Comparison of ENCODE assay signal across 1 cellular context in the genomic region with DNA sequence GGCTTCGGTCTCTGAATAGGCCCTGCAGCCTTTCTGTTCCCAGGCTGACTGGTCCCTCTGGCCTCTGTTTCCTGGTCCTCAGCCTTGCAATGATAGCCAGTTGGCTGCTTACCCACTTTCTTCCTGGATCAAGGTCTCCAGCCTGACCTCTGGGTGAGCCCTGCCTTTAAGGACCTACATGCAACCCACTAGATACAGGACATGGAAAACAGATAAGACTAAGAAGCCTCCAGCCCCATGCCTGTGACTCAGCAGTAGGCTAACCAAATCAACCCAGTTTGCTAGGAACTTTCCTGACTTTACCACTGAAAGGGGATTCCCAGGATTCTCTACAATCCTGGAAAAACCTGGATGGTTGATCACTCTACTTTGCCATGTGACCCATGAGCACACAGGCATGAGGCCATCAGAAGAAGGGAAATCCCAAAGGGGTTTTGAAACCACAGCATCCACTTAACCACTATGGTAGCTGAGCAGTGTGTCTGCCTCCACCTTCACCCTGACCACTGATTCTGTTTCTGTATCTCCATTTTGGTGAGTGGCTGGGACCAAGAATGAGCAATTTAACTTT.
TF ChIP-seq lines count a peak whose summit lies in the region.

No MANE protein-coding gene starts in this region.

TF ChIP-seq in K562, 482 proteins besides CTCF, POLR2A, EP300 and RAD21 (continued from another document and continues in another):
- TF ChIP-seq, protein P1, sequence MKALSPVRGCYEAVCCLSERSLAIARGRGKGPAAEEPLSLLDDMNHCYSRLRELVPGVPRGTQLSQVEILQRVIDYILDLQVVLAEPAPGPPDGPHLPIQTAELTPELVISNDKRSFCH (CRISPR knock-in tag; IDR thresholded peaks at IDR 0.05), result no peak
- TF ChIP-seq, protein P1 (tag; IDR thresholded peaks at IDR 0.05), result peak; percentile 66; the same call in 1 of the 2 replicates
- TF ChIP-seq MCM3 (IDR thresholded peaks at IDR 0.05), result no peak
- TF ChIP-seq NR2C1 (IDR thresholded peaks at IDR 0.05), result peak; percentile 63; the same call in 1 of the 2 replicates
- peak; percentile 50; the same call in 1 of the 2 replicates for TF ChIP-seq NR2C1 (tag; IDR thresholded peaks at IDR 0.05)
- no peak for TF ChIP-seq NR2C2 (CRISPR knock-in tag; IDR thresholded peaks at IDR 0.05)
- TF ChIP-seq NR2C2 (tag; IDR thresholded peaks at IDR 0.05), result peak; percentile 85
- no peak for TF ChIP-seq TGIF2 (CRISPR knock-in tag; IDR thresholded peaks at IDR 0.05)
- TF ChIP-seq ILK (tag; IDR thresholded peaks at IDR 0.05; ENCODE audit: borderline replicate concordance, low read depth), result 0 out of 2 replicates have a peak, but pooled peaks have one; percentile 55
- no peak for TF ChIP-seq SMC3 (conservative IDR thresholded peaks at IDR 0.05; ENCODE audit: insufficient read depth, low read depth, low read length)
- TF ChIP-seq, protein P2, sequence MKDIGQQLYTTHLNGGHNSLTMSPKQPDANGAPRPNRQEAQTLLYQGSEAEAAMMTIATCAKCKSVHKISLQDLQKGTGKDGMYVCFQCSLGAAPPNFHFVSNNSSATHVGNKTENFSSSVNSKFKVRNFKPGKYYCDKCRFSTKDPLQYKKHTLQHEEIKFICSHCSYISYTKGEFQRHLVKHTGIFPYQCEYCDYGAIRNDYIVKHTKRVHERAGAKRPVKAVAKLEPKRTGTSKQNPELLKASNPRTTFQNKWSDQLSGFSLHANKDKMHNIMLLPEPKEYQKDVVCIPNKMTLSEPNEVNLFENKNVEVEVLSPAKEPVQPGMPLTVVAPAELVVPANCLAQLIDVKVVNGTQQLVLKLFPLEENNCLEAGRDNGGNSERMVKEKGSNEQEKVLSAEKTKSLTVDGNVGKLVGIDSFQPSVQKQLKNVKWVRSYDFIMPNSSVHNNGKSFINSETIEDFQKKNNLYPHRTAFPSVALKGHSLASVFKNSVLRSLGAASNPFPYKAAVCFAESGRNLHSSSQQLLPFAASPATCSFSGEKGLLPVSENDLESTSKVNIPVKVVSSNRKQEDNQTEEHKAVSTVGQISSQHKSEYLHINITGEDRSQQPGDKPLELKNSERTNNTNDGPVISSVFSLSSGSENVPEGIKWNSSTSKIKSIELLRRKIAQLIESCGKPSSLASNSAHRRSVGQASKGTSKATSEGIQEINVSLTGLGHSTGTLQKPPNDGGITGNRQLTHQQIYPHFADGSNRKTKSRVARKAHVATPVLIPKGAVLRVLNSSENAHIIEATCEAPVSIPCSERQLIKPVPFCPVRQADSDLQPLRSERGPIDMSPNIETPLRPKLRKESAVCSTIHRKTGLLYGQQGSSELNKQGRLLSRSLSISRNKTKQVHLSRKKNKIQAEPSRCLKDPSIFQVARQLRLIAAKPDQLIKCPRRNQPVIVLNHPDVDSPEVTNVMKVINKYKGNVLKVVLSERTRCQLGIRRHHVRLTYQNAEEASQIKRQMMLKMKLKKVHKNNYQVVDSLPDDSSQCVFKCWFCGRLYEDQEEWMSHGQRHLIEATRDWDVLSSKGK (CRISPR knock-in tag; IDR thresholded peaks at IDR 0.05), result no peak
- TF ChIP-seq KAT7 (CRISPR knock-in tag; IDR thresholded peaks at IDR 0.05; ENCODE audit: borderline replicate concordance), result no peak
- TF ChIP-seq POLR3A (IDR thresholded peaks at IDR 0.05; ENCODE audit: borderline replicate concordance, extremely low read depth, insufficient read depth, insufficient read length), result no peak
- no peak for TF ChIP-seq RBM22 (IDR thresholded peaks at IDR 0.05; ENCODE audit: low read depth, low read length, poor library complexity, severe bottlenecking)
- TF ChIP-seq, protein P3, sequence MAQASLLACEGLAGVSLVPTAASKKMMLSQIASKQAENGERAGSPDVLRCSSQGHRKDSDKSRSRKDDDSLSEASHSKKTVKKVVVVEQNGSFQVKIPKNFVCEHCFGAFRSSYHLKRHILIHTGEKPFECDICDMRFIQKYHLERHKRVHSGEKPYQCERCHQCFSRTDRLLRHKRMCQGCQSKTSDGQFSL (CRISPR knock-in tag; IDR thresholded peaks at IDR 0.05), result no peak
- TF ChIP-seq, protein P3 (tag; IDR thresholded peaks at IDR 0.05), result peak in 1 of 2 experiments; percentile 60; a peak in 1 of 4 replicates
- TF ChIP-seq ZSCAN29 (IDR thresholded peaks at IDR 0.05), result 0 out of 2 replicates have a peak, but pooled peaks have one; percentile 9
- TF ChIP-seq ZNF507 (tag; conservative IDR thresholded peaks at IDR 0.05), result no peak
- peak; percentile 45; the same call in 1 of the 2 replicates for TF ChIP-seq L3MBTL2 (IDR thresholded peaks at IDR 0.05)
- no peak for TF ChIP-seq ZNF347 (CRISPR knock-in tag; IDR thresholded peaks at IDR 0.05; ENCODE audit: low read depth)
- no peak for TF ChIP-seq STAT5B (CRISPR knock-in tag; IDR thresholded peaks at IDR 0.05)
- TF ChIP-seq NRF1 (conservative IDR thresholded peaks at IDR 0.05 in 1 of 2, IDR thresholded peaks at IDR 0.05 in 1 of 2), result peak in 1 of 2 experiments; percentile 24; a peak in 1 of 4 replicates
- TF ChIP-seq STAT5A (IDR thresholded peaks at IDR 0.05; ENCODE audit: borderline replicate concordance, low read length), result peak; percentile 64
- no peak for TF ChIP-seq MED1 (CRISPR knock-in tag; IDR thresholded peaks at IDR 0.05; ENCODE audit: borderline replicate concordance)
- TF ChIP-seq, protein P4, sequence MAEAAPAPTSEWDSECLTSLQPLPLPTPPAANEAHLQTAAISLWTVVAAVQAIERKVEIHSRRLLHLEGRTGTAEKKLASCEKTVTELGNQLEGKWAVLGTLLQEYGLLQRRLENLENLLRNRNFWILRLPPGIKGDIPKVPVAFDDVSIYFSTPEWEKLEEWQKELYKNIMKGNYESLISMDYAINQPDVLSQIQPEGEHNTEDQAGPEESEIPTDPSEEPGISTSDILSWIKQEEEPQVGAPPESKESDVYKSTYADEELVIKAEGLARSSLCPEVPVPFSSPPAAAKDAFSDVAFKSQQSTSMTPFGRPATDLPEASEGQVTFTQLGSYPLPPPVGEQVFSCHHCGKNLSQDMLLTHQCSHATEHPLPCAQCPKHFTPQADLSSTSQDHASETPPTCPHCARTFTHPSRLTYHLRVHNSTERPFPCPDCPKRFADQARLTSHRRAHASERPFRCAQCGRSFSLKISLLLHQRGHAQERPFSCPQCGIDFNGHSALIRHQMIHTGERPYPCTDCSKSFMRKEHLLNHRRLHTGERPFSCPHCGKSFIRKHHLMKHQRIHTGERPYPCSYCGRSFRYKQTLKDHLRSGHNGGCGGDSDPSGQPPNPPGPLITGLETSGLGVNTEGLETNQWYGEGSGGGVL (CRISPR knock-in tag; IDR thresholded peaks at IDR 0.05), result no peak
- peak; percentile 88 for TF ChIP-seq MAFG (tag; conservative IDR thresholded peaks at IDR 0.05)
- TF ChIP-seq EWSR1 (IDR thresholded peaks at IDR 0.05; ENCODE audit: borderline replicate concordance, low read depth, partially characterized antibody), result no peak
- TF ChIP-seq, protein P5, sequence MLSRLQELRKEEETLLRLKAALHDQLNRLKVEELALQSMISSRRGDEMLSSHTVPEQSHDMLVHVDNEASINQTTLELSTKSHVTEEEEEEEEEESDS (CRISPR knock-in tag; IDR thresholded peaks at IDR 0.05), result no peak
- TF ChIP-seq, protein P6, sequence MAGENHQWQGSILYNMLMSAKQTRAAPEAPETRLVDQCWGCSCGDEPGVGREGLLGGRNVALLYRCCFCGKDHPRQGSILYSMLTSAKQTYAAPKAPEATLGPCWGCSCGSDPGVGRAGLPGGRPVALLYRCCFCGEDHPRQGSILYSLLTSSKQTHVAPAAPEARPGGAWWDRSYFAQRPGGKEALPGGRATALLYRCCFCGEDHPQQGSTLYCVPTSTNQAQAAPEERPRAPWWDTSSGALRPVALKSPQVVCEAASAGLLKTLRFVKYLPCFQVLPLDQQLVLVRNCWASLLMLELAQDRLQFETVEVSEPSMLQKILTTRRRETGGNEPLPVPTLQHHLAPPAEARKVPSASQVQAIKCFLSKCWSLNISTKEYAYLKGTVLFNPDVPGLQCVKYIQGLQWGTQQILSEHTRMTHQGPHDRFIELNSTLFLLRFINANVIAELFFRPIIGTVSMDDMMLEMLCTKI (IDR thresholded peaks at IDR 0.05; ENCODE audit: partially characterized antibody), result no peak
- TF ChIP-seq, protein P7, sequence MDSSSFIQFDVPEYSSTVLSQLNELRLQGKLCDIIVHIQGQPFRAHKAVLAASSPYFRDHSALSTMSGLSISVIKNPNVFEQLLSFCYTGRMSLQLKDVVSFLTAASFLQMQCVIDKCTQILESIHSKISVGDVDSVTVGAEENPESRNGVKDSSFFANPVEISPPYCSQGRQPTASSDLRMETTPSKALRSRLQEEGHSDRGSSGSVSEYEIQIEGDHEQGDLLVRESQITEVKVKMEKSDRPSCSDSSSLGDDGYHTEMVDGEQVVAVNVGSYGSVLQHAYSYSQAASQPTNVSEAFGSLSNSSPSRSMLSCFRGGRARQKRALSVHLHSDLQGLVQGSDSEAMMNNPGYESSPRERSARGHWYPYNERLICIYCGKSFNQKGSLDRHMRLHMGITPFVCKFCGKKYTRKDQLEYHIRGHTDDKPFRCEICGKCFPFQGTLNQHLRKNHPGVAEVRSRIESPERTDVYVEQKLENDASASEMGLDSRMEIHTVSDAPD (CRISPR knock-in tag; IDR thresholded peaks at IDR 0.05), result no peak
- TF ChIP-seq MEF2D (tag; conservative IDR thresholded peaks at IDR 0.05; ENCODE audit: low read depth), result 0 out of 2 replicates have a peak, but pooled peaks have one; percentile 52
- TF ChIP-seq, protein P8, sequence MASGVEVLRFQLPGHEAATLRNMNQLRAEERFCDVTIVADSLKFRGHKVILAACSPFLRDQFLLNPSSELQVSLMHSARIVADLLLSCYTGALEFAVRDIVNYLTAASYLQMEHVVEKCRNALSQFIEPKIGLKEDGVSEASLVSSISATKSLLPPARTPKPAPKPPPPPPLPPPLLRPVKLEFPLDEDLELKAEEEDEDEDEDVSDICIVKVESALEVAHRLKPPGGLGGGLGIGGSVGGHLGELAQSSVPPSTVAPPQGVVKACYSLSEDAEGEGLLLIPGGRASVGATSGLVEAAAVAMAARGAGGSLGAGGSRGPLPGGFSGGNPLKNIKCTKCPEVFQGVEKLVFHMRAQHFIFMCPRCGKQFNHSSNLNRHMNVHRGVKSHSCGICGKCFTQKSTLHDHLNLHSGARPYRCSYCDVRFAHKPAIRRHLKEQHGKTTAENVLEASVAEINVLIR (CRISPR knock-in tag; IDR thresholded peaks at IDR 0.05), result peak; percentile 27; the same call in 1 of the 2 replicates
- TF ChIP-seq, protein P9, sequence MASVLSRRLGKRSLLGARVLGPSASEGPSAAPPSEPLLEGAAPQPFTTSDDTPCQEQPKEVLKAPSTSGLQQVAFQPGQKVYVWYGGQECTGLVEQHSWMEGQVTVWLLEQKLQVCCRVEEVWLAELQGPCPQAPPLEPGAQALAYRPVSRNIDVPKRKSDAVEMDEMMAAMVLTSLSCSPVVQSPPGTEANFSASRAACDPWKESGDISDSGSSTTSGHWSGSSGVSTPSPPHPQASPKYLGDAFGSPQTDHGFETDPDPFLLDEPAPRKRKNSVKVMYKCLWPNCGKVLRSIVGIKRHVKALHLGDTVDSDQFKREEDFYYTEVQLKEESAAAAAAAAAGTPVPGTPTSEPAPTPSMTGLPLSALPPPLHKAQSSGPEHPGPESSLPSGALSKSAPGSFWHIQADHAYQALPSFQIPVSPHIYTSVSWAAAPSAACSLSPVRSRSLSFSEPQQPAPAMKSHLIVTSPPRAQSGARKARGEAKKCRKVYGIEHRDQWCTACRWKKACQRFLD (CRISPR knock-in tag; IDR thresholded peaks at IDR 0.05), result peak; percentile 91
- no peak for TF ChIP-seq KDM4B (IDR thresholded peaks at IDR 0.05; ENCODE audit: borderline replicate concordance in 2 of 2, low read depth in 1 of 2)
- TF ChIP-seq TRIM28 (IDR thresholded peaks at IDR 0.05), result no peak
- TF ChIP-seq HNRNPK (IDR thresholded peaks at IDR 0.05; ENCODE audit: low read depth, low read length, poor library complexity, severe bottlenecking), result no peak
- TF ChIP-seq PHTF2 (CRISPR knock-in tag; IDR thresholded peaks at IDR 0.05), result no peak
- TF ChIP-seq, protein P10, sequence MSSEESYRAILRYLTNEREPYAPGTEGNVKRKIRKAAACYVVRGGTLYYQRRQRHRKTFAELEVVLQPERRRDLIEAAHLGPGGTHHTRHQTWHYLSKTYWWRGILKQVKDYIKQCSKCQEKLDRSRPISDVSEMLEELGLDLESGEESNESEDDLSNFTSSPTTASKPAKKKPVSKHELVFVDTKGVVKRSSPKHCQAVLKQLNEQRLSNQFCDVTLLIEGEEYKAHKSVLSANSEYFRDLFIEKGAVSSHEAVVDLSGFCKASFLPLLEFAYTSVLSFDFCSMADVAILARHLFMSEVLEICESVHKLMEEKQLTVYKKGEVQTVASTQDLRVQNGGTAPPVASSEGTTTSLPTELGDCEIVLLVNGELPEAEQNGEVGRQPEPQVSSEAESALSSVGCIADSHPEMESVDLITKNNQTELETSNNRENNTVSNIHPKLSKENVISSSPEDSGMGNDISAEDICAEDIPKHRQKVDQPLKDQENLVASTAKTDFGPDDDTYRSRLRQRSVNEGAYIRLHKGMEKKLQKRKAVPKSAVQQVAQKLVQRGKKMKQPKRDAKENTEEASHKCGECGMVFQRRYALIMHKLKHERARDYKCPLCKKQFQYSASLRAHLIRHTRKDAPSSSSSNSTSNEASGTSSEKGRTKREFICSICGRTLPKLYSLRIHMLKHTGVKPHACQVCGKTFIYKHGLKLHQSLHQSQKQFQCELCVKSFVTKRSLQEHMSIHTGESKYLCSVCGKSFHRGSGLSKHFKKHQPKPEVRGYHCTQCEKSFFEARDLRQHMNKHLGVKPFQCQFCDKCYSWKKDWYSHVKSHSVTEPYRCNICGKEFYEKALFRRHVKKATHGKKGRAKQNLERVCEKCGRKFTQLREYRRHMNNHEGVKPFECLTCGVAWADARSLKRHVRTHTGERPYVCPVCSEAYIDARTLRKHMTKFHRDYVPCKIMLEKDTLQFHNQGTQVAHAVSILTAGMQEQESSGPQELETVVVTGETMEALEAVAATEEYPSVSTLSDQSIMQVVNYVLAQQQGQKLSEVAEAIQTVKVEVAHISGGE (CRISPR knock-in tag; IDR thresholded peaks at IDR 0.05), result no peak
